1 cellular context compared by ENCODE assay signal in genomic region chr15:100596792-100597191, GRCh38.
A peak's percentile ranks its signal among the peaks of the same experiment; 100 is the strongest.
TF ChIP-seq lines count a peak whose summit lies in the region.

No MANE protein-coding gene starts in this region.

TF ChIP-seq in K562, 482 proteins besides CTCF, POLR2A, EP300 and RAD21 (continued from another document):
- no peak for TF ChIP-seq GTF3C2 (IDR thresholded peaks at IDR 0.05; ENCODE audit: borderline replicate concordance, extremely low read depth, insufficient read length)
- peak; percentile 74 for TF ChIP-seq SMARCA4 (IDR thresholded peaks at IDR 0.05)
- TF ChIP-seq KLF13 (tag; IDR thresholded peaks at IDR 0.05; ENCODE audit: borderline replicate concordance, low read depth), result peak; percentile 58; the same call in 1 of the 2 replicates
- TF ChIP-seq BCLAF1 (IDR thresholded peaks at IDR 0.05; ENCODE audit: borderline replicate concordance in 1 of 2, control insufficient read depth in 1 of 2, low read depth in 2 of 2, low read length in 1 of 2), result 0 out of 4 replicates have a peak, but pooled peaks of 1 of the 2 experiments have one; percentile 23
- peak; percentile 44 to 63; a peak in 3 of 4 replicates for TF ChIP-seq NRF1 (conservative IDR thresholded peaks at IDR 0.05 in 1 of 2, IDR thresholded peaks at IDR 0.05 in 1 of 2)
- peak; percentile 87 for TF ChIP-seq CREM (IDR thresholded peaks at IDR 0.05; ENCODE audit: low read depth)
- TF ChIP-seq TAF9B (IDR thresholded peaks at IDR 0.05; ENCODE audit: partially characterized antibody), result peak; percentile 24
- TF ChIP-seq, protein P1, sequence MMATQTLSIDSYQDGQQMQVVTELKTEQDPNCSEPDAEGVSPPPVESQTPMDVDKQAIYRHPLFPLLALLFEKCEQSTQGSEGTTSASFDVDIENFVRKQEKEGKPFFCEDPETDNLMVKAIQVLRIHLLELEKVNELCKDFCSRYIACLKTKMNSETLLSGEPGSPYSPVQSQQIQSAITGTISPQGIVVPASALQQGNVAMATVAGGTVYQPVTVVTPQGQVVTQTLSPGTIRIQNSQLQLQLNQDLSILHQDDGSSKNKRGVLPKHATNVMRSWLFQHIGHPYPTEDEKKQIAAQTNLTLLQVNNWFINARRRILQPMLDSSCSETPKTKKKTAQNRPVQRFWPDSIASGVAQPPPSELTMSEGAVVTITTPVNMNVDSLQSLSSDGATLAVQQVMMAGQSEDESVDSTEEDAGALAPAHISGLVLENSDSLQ (IDR thresholded peaks at IDR 0.05), result peak; percentile 73
- TF ChIP-seq ZNF239 (CRISPR knock-in tag; IDR thresholded peaks at IDR 0.05), result no peak
- peak in 1 of 2 experiments; percentile 44; a peak in 1 of 4 replicates for TF ChIP-seq SIX5 (IDR thresholded peaks at IDR 0.05; ENCODE audit: borderline replicate concordance in 1 of 2, insufficient read depth in 1 of 2, low read depth in 1 of 2, low read length in 2 of 2)
- TF ChIP-seq HCFC1 (IDR thresholded peaks at IDR 0.05; ENCODE audit: low read depth, low read length), result peak; percentile 30; the same call in 1 of the 2 replicates
- TF ChIP-seq PHF8 (IDR thresholded peaks at IDR 0.05; ENCODE audit: borderline replicate concordance, low read length), result peak; percentile 32; the same call in 1 of the 2 replicates
